Comparison of ENCODE assay signal across 1 cellular context in the genomic region with DNA sequence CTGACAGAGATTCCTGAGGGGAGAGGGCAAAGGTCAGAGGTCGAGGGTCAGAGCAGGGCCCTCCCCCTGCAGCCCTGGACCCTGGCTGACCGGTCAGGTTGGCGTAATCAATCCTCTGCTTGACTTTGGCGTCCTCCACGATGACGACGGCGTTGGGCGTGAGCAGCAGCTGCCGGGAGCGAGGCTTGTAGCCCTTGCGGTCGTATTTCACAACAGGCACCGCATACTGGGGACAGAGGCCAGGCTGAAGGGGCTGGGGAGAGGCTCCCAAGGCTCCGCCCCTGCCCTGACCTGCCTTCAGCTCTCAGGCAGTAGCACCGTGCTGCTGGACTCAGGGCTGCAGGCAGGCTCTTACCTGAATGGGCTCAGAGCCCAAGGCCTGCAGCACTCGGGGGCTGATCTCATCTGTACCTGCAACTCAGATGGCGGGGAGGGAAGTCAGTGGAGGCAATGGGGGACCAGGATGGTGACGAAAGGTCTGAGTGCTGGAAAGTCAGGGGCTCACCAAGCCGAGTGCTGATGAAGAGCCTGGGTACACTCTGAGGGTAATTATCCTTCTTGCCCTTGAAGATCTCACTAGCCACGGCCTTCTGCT.
A peak's percentile ranks its signal among the peaks of the same experiment; 100 is the strongest.
TF ChIP-seq lines count a peak whose summit lies in the region.

No MANE protein-coding gene starts in this region.

TF ChIP-seq in HepG2, 621 proteins besides CTCF, POLR2A, EP300 and RAD21 (continued from another document and continues in another):
- TF ChIP-seq, protein P1, sequence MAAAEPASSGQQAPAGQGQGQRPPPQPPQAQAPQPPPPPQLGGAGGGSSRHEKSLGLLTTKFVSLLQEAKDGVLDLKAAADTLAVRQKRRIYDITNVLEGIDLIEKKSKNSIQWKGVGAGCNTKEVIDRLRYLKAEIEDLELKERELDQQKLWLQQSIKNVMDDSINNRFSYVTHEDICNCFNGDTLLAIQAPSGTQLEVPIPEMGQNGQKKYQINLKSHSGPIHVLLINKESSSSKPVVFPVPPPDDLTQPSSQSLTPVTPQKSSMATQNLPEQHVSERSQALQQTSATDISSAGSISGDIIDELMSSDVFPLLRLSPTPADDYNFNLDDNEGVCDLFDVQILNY (CRISPR knock-in tag; conservative IDR thresholded peaks at IDR 0.05): no peak
- TF ChIP-seq, protein P2, sequence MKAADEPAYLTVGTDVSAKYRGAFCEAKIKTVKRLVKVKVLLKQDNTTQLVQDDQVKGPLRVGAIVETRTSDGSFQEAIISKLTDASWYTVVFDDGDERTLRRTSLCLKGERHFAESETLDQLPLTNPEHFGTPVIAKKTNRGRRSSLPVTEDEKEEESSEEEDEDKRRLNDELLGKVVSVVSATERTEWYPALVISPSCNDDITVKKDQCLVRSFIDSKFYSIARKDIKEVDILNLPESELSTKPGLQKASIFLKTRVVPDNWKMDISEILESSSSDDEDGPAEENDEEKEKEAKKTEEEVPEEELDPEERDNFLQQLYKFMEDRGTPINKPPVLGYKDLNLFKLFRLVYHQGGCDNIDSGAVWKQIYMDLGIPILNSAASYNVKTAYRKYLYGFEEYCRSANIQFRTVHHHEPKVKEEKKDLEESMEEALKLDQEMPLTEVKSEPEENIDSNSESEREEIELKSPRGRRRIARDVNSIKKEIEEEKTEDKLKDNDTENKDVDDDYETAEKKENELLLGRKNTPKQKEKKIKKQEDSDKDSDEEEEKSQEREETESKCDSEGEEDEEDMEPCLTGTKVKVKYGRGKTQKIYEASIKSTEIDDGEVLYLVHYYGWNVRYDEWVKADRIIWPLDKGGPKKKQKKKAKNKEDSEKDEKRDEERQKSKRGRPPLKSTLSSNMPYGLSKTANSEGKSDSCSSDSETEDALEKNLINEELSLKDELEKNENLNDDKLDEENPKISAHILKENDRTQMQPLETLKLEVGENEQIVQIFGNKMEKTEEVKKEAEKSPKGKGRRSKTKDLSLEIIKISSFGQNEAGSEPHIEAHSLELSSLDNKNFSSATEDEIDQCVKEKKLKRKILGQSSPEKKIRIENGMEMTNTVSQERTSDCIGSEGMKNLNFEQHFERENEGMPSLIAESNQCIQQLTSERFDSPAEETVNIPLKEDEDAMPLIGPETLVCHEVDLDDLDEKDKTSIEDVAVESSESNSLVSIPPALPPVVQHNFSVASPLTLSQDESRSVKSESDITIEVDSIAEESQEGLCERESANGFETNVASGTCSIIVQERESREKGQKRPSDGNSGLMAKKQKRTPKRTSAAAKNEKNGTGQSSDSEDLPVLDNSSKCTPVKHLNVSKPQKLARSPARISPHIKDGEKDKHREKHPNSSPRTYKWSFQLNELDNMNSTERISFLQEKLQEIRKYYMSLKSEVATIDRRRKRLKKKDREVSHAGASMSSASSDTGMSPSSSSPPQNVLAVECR (CRISPR knock-in tag; IDR thresholded peaks at IDR 0.05; ENCODE audit: borderline replicate concordance): peak; percentile 93
- no peak; the same call in 1 of the 2 replicates for TF ChIP-seq SMC3 (IDR thresholded peaks at IDR 0.05; ENCODE audit: low read length)
- no peak for TF ChIP-seq TCF7L2 (IDR thresholded peaks at IDR 0.05; ENCODE audit: low read depth, low read length)
- TF ChIP-seq CBX5 (CRISPR knock-in tag; IDR thresholded peaks at IDR 0.05; ENCODE audit: borderline replicate concordance): 0 out of 2 replicates have a peak, but pooled peaks have one; percentile 28
- peak; percentile 60; the same call in 1 of the 2 replicates for TF ChIP-seq NCOA2 (CRISPR knock-in tag; IDR thresholded peaks at IDR 0.05)
- TF ChIP-seq NONO (IDR thresholded peaks at IDR 0.05): no peak
- TF ChIP-seq NONO (CRISPR knock-in tag; conservative IDR thresholded peaks at IDR 0.05): peak; percentile 97
- TF ChIP-seq, protein P3, sequence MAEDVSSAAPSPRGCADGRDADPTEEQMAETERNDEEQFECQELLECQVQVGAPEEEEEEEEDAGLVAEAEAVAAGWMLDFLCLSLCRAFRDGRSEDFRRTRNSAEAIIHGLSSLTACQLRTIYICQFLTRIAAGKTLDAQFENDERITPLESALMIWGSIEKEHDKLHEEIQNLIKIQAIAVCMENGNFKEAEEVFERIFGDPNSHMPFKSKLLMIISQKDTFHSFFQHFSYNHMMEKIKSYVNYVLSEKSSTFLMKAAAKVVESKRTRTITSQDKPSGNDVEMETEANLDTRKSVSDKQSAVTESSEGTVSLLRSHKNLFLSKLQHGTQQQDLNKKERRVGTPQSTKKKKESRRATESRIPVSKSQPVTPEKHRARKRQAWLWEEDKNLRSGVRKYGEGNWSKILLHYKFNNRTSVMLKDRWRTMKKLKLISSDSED (CRISPR knock-in tag; IDR thresholded peaks at IDR 0.05): no peak
- TF ChIP-seq, protein P4, sequence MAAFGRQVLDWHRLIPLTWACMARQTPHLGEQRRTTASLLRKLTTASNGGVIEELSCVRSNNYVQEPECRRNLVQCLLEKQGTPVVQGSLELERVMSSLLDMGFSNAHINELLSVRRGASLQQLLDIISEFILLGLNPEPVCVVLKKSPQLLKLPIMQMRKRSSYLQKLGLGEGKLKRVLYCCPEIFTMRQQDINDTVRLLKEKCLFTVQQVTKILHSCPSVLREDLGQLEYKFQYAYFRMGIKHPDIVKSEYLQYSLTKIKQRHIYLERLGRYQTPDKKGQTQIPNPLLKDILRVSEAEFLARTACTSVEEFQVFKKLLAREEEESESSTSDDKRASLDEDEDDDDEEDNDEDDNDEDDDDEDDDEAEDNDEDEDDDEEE (CRISPR knock-in tag; IDR thresholded peaks at IDR 0.05): no peak
- TF ChIP-seq SOX6 (IDR thresholded peaks at IDR 0.05): no peak
- TF ChIP-seq SOX6 (CRISPR knock-in tag; IDR thresholded peaks at IDR 0.05): peak; percentile 80
- TF ChIP-seq GLI4 (CRISPR knock-in tag; IDR thresholded peaks at IDR 0.05; ENCODE audit: borderline replicate concordance): 0 out of 2 replicates have a peak, but pooled peaks have one; percentile 73
- TF ChIP-seq, protein P5, sequence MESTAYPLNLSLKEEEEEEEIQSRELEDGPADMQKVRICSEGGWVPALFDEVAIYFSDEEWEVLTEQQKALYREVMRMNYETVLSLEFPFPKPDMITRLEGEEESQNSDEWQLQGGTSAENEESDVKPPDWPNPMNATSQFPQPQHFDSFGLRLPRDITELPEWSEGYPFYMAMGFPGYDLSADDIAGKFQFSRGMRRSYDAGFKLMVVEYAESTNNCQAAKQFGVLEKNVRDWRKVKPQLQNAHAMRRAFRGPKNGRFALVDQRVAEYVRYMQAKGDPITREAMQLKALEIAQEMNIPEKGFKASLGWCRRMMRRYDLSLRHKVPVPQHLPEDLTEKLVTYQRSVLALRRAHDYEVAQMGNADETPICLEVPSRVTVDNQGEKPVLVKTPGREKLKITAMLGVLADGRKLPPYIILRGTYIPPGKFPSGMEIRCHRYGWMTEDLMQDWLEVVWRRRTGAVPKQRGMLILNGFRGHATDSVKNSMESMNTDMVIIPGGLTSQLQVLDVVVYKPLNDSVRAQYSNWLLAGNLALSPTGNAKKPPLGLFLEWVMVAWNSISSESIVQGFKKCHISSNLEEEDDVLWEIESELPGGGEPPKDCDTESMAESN (CRISPR knock-in tag; conservative IDR thresholded peaks at IDR 0.05): peak; percentile 67; the same call in 1 of the 2 replicates
- TF ChIP-seq, protein P6, sequence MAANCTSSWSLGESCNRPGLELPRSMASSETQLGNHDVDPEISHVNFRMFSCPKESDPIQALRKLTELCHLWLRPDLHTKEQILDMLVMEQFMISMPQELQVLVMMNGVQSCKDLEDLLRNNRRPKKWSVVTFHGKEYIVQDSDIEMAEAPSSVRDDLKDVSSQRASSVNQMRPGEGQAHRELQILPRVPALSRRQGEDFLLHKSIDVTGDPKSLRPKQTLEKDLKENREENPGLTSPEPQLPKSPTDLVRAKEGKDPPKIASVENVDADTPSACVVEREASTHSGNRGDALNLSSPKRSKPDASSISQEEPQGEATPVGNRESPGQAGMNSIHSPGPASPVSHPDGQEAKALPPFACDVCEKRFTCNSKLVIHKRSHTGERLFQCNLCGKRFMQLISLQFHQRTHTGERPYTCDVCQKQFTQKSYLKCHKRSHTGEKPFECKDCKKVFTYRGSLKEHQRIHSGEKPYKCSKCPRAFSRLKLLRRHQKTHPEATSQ (CRISPR knock-in tag; IDR thresholded peaks at IDR 0.05; ENCODE audit: borderline replicate concordance): peak; percentile 66; the same call in 1 of the 2 replicates
- 0 out of 2 replicates have a peak, but pooled peaks have one; percentile 7 for TF ChIP-seq TCF7 (IDR thresholded peaks at IDR 0.05; ENCODE audit: low read depth)
- TF ChIP-seq SNAPC2 (CRISPR knock-in tag; IDR thresholded peaks at IDR 0.05): no peak
- TF ChIP-seq ZNF350 (CRISPR knock-in tag; IDR thresholded peaks at IDR 0.05; ENCODE audit: borderline replicate concordance, low read depth): peak; percentile 72
- TF ChIP-seq SMARCE1 (IDR thresholded peaks at IDR 0.05; ENCODE audit: borderline replicate concordance): no peak
- TF ChIP-seq NAIF1 (CRISPR knock-in tag; IDR thresholded peaks at IDR 0.05; ENCODE audit: borderline replicate concordance): no peak
- peak; percentile 96 for TF ChIP-seq HNF4A (CRISPR knock-in tag; IDR thresholded peaks at IDR 0.05)
- TF ChIP-seq ZNF33A (CRISPR knock-in tag; IDR thresholded peaks at IDR 0.05; ENCODE audit: borderline replicate concordance): no peak
- peak; percentile 98 for TF ChIP-seq NR2F6 (IDR thresholded peaks at IDR 0.05)
- TF ChIP-seq NR2F6 (CRISPR knock-in tag; IDR thresholded peaks at IDR 0.05): peak; percentile 99
- TF ChIP-seq PAF1 (CRISPR knock-in tag; IDR thresholded peaks at IDR 0.05): no peak
- peak; percentile 55; the same call in 1 of the 2 replicates for TF ChIP-seq RFXAP (CRISPR knock-in tag; IDR thresholded peaks at IDR 0.05; ENCODE audit: borderline replicate concordance)
- no peak for TF ChIP-seq ZNF552 (CRISPR knock-in tag; IDR thresholded peaks at IDR 0.05; ENCODE audit: borderline replicate concordance)
- no peak for TF ChIP-seq MBNL3 (CRISPR knock-in tag; conservative IDR thresholded peaks at IDR 0.05)
- no peak for TF ChIP-seq ZNF235 (CRISPR knock-in tag; IDR thresholded peaks at IDR 0.05; ENCODE audit: borderline replicate concordance)
- TF ChIP-seq, protein P7, sequence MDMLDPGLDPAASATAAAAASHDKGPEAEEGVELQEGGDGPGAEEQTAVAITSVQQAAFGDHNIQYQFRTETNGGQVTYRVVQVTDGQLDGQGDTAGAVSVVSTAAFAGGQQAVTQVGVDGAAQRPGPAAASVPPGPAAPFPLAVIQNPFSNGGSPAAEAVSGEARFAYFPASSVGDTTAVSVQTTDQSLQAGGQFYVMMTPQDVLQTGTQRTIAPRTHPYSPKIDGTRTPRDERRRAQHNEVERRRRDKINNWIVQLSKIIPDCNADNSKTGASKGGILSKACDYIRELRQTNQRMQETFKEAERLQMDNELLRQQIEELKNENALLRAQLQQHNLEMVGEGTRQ (IDR thresholded peaks at IDR 0.05; ENCODE audit: low read depth, low read length): no peak
- TF ChIP-seq, protein P7 (CRISPR knock-in tag; IDR thresholded peaks at IDR 0.05; ENCODE audit: borderline replicate concordance): no peak
- TF ChIP-seq SMYD3 (CRISPR knock-in tag; IDR thresholded peaks at IDR 0.05): no peak
- 0 out of 2 replicates have a peak, but pooled peaks have one; percentile 46 for TF ChIP-seq ZFP1 (CRISPR knock-in tag; IDR thresholded peaks at IDR 0.05)
- peak; percentile 79 for TF ChIP-seq HOXD1 (CRISPR knock-in tag; IDR thresholded peaks at IDR 0.05)
- 0 out of 2 replicates have a peak, but pooled peaks have one; percentile 21 for TF ChIP-seq CHD4 (IDR thresholded peaks at IDR 0.05; ENCODE audit: borderline replicate concordance, low read length)
- TF ChIP-seq, protein P8, sequence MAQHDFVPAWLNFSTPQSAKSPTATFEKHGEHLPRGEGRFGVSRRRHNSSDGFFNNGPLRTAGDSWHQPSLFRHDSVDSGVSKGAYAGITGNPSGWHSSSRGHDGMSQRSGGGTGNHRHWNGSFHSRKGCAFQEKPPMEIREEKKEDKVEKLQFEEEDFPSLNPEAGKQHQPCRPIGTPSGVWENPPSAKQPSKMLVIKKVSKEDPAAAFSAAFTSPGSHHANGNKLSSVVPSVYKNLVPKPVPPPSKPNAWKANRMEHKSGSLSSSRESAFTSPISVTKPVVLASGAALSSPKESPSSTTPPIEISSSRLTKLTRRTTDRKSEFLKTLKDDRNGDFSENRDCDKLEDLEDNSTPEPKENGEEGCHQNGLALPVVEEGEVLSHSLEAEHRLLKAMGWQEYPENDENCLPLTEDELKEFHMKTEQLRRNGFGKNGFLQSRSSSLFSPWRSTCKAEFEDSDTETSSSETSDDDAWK (CRISPR knock-in tag; IDR thresholded peaks at IDR 0.05): no peak
- peak; percentile 68 for TF ChIP-seq GABPB1 (CRISPR knock-in tag; IDR thresholded peaks at IDR 0.05)
- peak; percentile 80 for TF ChIP-seq ZBTB7A (CRISPR knock-in tag; IDR thresholded peaks at IDR 0.05)
- TF ChIP-seq ZNF749 (CRISPR knock-in tag; IDR thresholded peaks at IDR 0.05; ENCODE audit: borderline replicate concordance): no peak
- TF ChIP-seq ZNF549 (CRISPR knock-in tag; IDR thresholded peaks at IDR 0.05): no peak
- TF ChIP-seq, protein P9, sequence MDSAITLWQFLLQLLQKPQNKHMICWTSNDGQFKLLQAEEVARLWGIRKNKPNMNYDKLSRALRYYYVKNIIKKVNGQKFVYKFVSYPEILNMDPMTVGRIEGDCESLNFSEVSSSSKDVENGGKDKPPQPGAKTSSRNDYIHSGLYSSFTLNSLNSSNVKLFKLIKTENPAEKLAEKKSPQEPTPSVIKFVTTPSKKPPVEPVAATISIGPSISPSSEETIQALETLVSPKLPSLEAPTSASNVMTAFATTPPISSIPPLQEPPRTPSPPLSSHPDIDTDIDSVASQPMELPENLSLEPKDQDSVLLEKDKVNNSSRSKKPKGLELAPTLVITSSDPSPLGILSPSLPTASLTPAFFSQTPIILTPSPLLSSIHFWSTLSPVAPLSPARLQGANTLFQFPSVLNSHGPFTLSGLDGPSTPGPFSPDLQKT (CRISPR knock-in tag; IDR thresholded peaks at IDR 0.05; ENCODE audit: borderline replicate concordance): no peak
- TF ChIP-seq, protein P10, sequence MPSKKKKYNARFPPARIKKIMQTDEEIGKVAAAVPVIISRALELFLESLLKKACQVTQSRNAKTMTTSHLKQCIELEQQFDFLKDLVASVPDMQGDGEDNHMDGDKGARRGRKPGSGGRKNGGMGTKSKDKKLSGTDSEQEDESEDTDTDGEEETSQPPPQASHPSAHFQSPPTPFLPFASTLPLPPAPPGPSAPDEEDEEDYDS (CRISPR knock-in tag; IDR thresholded peaks at IDR 0.05): peak; percentile 47; the same call in 1 of the 2 replicates
- 0 out of 2 replicates have a peak, but pooled peaks have one; percentile 42 for TF ChIP-seq POGZ (CRISPR knock-in tag; IDR thresholded peaks at IDR 0.05)
- no peak; the same call in 1 of the 2 replicates for TF ChIP-seq ETV5 (CRISPR knock-in tag; IDR thresholded peaks at IDR 0.05; ENCODE audit: borderline replicate concordance)
- no peak; the same call in 1 of the 2 replicates for TF ChIP-seq ZNF564 (CRISPR knock-in tag; IDR thresholded peaks at IDR 0.05)
- peak; percentile 66; the same call in 1 of the 2 replicates for TF ChIP-seq TARDBP (CRISPR knock-in tag; IDR thresholded peaks at IDR 0.05)
- no peak for TF ChIP-seq PAWR (CRISPR knock-in tag; IDR thresholded peaks at IDR 0.05; ENCODE audit: borderline replicate concordance)
